Comparison of ENCODE assay signal across 1 cellular context in genomic region chr3:8767181-8767666, GRCh38.
TF ChIP-seq lines count a peak whose summit lies in the region.

No MANE protein-coding gene starts in this region.

TF ChIP-seq in endothelial cell of umbilical vein, 7 proteins besides CTCF, POLR2A, EP300 and RAD21:
- TF ChIP-seq GATA2 (IDR thresholded peaks at IDR 0.05; ENCODE audit: insufficient read depth, insufficient read length, low read depth, low read length) (peak; percentile 54), POLR2AphosphoS5 (IDR thresholded peaks at IDR 0.05; ENCODE audit: insufficient read depth, low read depth, low read length) (no peak), FOS (IDR thresholded peaks at IDR 0.05; ENCODE audit: borderline replicate concordance, insufficient read depth, low read length) (no peak), EZH2 (IDR thresholded peaks at IDR 0.05; ENCODE audit: borderline replicate concordance, low read depth, low read length, severe bottlenecking) (no peak)
TF ChIP-seq in endothelial cell of umbilical vein: peak in this region for 1.
